Comparison of ENCODE assay signal across 32 cellular contexts in genomic region chr2:154244932-154245331, GRCh38.
A peak's percentile ranks its signal among the peaks of the same experiment; 100 is the strongest.
DNase-seq lines count a peak whose midpoint lies in the region; ATAC-seq, FAIRE-seq and TF ChIP-seq lines count a peak whose summit lies in the region.
"Had no signal": no experiment of that assay in that cellular context is flagged by ENCODE, and none has a peak within 500 bp of the region (broad histone marks: within the 10 kb centered on the region; RNA-seq: fewer than 3 reads in every experiment).

No MANE protein-coding gene starts in this region.

- H3K27ac ChIP-seq in A549 (no peak overlapping the region), HEK293 (ENCODE audit: extremely low read depth, low read depth, low read length) (no peak overlapping the region)
- H3K27ac ChIP-seq: 22Rv1; BLaER1; BLaER1 treated with 17β-estradiol and CSF1 and Interleukin-3, amounts not matched to agents 10 nM and 100 nM; C4-2B had no signal

- intact Hi-C loops in posterior vena cava (cut with DNase I) = no loop called here

- CTCF ChIA-PET in A549 (lab: Yijun Ruan, JAX) (no interaction called here), HEK293 (lab: Yijun Ruan, JAX) (no interaction called here)

- FAIRE-seq in A549 (lab: Jason Lieb, UNC) = no peak
- FAIRE-seq: A204.1, D721Med had no signal

- H3K4me3 ChIP-seq in A549 (no peak overlapping the region), HEK293 (ENCODE audit: low read depth, low read length) (no peak overlapping the region)
- H3K4me3 ChIP-seq: BLaER1; BLaER1 treated with 17β-estradiol and CSF1 and Interleukin-3, amounts not matched to agents 10 nM and 100 nM had no signal

- H3K36me3 ChIP-seq in HEK293 (ENCODE audit: control insufficient read depth in 2 of 2, insufficient read depth in 1 of 2, low read length in 2 of 2) = no peaks in the 10 kb centered on the region
- H3K36me3 ChIP-seq: BE2C; BLaER1; BLaER1 treated with 17β-estradiol and CSF1 and Interleukin-3, amounts not matched to agents 10 nM and 100 nM had no signal

- DNase-seq in A549 (ENCODE audit: low read depth in 1 of 2, low spot score in 1 of 2) (no peak), posterior vena cava (ENCODE audit: low spot score) (peak; percentile 31), AG20443 (ENCODE audit: low spot score) (no peak), H4 (ENCODE audit: low spot score) (no peak), NCI-H524 (lab: John Stamatoyannopoulos, UW) (no peak)
- DNase-seq: 8988T; ACHN; AML-193; BE2C; C1 segment of cervical spinal cord; Caco-2; Calu3; CD4-positive, alpha-beta memory T cell; CD4-positive, alpha-beta T cell; CD4-positive, CD25-positive, alpha-beta regulatory T cell; CD8-positive, alpha-beta memory T cell; CD8-positive, alpha-beta T cell; COR-L47; DMS 273 treated with DMSO at 0.1 percent for 48 hours; DMS153; DMS53; DMS79; DMS79 treated with DMSO at 0.1 percent for 48 hours; DND-41; EL had no signal

- POLR2A ChIA-PET in A549 (lab: Yijun Ruan, JAX) (no interaction called here), HEK293 (lab: Yijun Ruan, JAX) (no interaction called here)

- no peak overlapping the region for H3K4me2 ChIP-seq in A549
- H3K4me2 ChIP-seq: BLaER1; BLaER1 treated with 17β-estradiol and CSF1 and Interleukin-3, amounts not matched to agents 10 nM and 100 nM had no signal

- H3K4me1 ChIP-seq in A549 (no peaks in the 10 kb centered on the region), HEK293 (ENCODE audit: control insufficient read depth, insufficient read depth, low read length) (no peaks in the 10 kb centered on the region)
- H3K4me1 ChIP-seq: BE2C, BLaER1, Caco-2 had no signal

- no peak for TF ChIP-seq CTCF in A549 (IDR thresholded peaks at IDR 0.05)
- no peak for TF ChIP-seq CTCF in HEK293 (tag by site-specific recombination; IDR thresholded peaks at IDR 0.05)

- no peak for ATAC-seq in A549
- ATAC-seq: CD8-positive, alpha-beta T cell had no signal

- H3K9me3 ChIP-seq in A549 = no peaks in the 10 kb centered on the region
- no peaks in the 10 kb centered on the region for H3K9me3 ChIP-seq in HEK293 (ENCODE audit: control insufficient read depth, insufficient read depth, low read depth, low read length)
- H3K9me3 ChIP-seq: BE2C, BLaER1, Caco-2 had no signal

- 75% methylated on average over 3 of the region's 3 CpGs for WGBS in A549 (ENCODE audit: missing lambda C conversion rate)

- no peak for TF ChIP-seq RAD21 in A549 (conservative IDR thresholded peaks at IDR 0.05 in 1 of 2, IDR thresholded peaks at IDR 0.05 in 1 of 2)

- TF ChIP-seq POLR2A in A549 (IDR thresholded peaks at IDR 0.05; ENCODE audit: low read length) = no peak

- no peak for TF ChIP-seq EP300 in A549 (IDR thresholded peaks at IDR 0.05)

TF ChIP-seq in A549, 52 proteins besides CTCF, POLR2A, EP300 and RAD21:
- TF ChIP-seq HDAC2 (IDR thresholded peaks at IDR 0.05) (no peak), ZC3H11A (IDR thresholded peaks at IDR 0.05) (peak; percentile 94)

TF ChIP-seq in HEK293, 187 proteins besides CTCF, POLR2A, EP300 and RAD21 (continues in another document):
- peak; percentile 34; the same call in 1 of the 2 replicates for TF ChIP-seq ZNF140 (tag by site-specific recombination; IDR thresholded peaks at IDR 0.05)
- peak; percentile 66 for TF ChIP-seq ZNF426 (tag by site-specific recombination; IDR thresholded peaks at IDR 0.05)
- TF ChIP-seq REST (tag by site-specific recombination; IDR thresholded peaks at IDR 0.05) = peak; percentile 63
- TF ChIP-seq ZBTB8A (tag by site-specific recombination; IDR thresholded peaks at IDR 0.05) = peak; percentile 43; the same call in 1 of the 2 replicates
- no peak for TF ChIP-seq GLIS1 (tag by site-specific recombination; IDR thresholded peaks at IDR 0.05)
- TF ChIP-seq ZNF654 (tag by site-specific recombination; IDR thresholded peaks at IDR 0.05; ENCODE audit: low read depth) = 0 out of 2 replicates have a peak, but pooled peaks have one; percentile 11
- TF ChIP-seq ZNF274 (IDR thresholded peaks at IDR 0.05; ENCODE audit: low read length) = no peak
- TF ChIP-seq ZNF274 (tag by site-specific recombination; IDR thresholded peaks at IDR 0.05; ENCODE audit: borderline replicate concordance) = no peak
- TF ChIP-seq ZNF692 (tag by site-specific recombination; IDR thresholded peaks at IDR 0.05) = no peak
- no peak for TF ChIP-seq ZNF223 (tag by site-specific recombination; IDR thresholded peaks at IDR 0.05)
- peak; percentile 61 for TF ChIP-seq ZNF555 (tag by site-specific recombination; conservative IDR thresholded peaks at IDR 0.05)
- TF ChIP-seq ZNF202 (tag by site-specific recombination; IDR thresholded peaks at IDR 0.05; ENCODE audit: borderline replicate concordance) = 0 out of 2 replicates have a peak, but pooled peaks have one; percentile 23
- TF ChIP-seq ZNF639 (tag by site-specific recombination; IDR thresholded peaks at IDR 0.05) = no peak

Comparison
In these comparisons a context has a peak if more than half of its experiments do, and no peak if none do; other contexts are left out.
1. Of the 5 proteins assayed by ChIP-seq in both HEK293 and A549: peak only in HEK293: REST; only in A549: none; in both: none; in neither: 4.